Comparison of ENCODE assay signal across 31 cellular contexts in genomic region chr1:71465093-71465492, GRCh38.
"Had no signal": no experiment of that assay in that cellular context is flagged by ENCODE, and none has a peak within 500 bp of the region (broad histone marks: within the 10 kb centered on the region; RNA-seq: fewer than 3 reads in every experiment).

No MANE protein-coding gene starts in this region.

- H3K27ac ChIP-seq: neutrophil, pancreas, prostate gland, right lobe of liver, skin epidermis, spleen, suprapubic skin, testis, tibial artery, transverse colon, upper lobe of right lung, uterus had no signal

- H3K4me1 Mint-ChIP-seq: naive B cell; naive thymus-derived CD8-positive, alpha-beta T cell; nephron progenitor cell; neural crest cell; stimulated activated effector memory CD8-positive, alpha-beta T cell treated with anti-CD3 and anti-CD28 coated beads, Interleukin-12 subunit alpha, Interleukin-12 subunit beta, amount 100 ng/mL, for 72 hours; stimulated activated naive CD8-positive, alpha-beta T cell treated with anti-CD3 and anti-CD28 coated beads, Interleukin-15, amount 100 ng/mL, for 72 hours had no signal

- H3K27ac Mint-ChIP-seq: naive B cell; naive thymus-derived CD8-positive, alpha-beta T cell; natural killer cell treated with Interleukin-12 subunit alpha and Interleukin-12 subunit beta and Interleukin-15 and Interleukin-18, amount 100 ng/mL, for 72 hours; nephron progenitor cell; stimulated activated effector memory CD8-positive, alpha-beta T cell treated with anti-CD3 and anti-CD28 coated beads, Interleukin-12 subunit alpha, Interleukin-12 subunit beta, amount 100 ng/mL, for 72 hours; stimulated activated naive CD8-positive, alpha-beta T cell treated with anti-CD3 and anti-CD28 coated beads, Interleukin-15, amount 100 ng/mL, for 72 hours; type B pancreatic cell had no signal

- ATAC-seq: naive thymus-derived CD8-positive, alpha-beta T cell; natural killer cell treated with Interleukin-12 subunit alpha and Interleukin-12 subunit beta and Interleukin-15 and Interleukin-18, amount 100 ng/mL, for 72 hours; pancreas; right cardiac atrium; right lobe of liver; stimulated activated effector memory CD8-positive, alpha-beta T cell treated with anti-CD3 and anti-CD28 coated beads, Interleukin-12 subunit alpha, Interleukin-12 subunit beta, amount 100 ng/mL, for 72 hours; stimulated activated naive CD8-positive, alpha-beta T cell treated with anti-CD3 and anti-CD28 coated beads, Interleukin-15, amount 100 ng/mL, for 72 hours; stimulated activated naive CD8-positive, alpha-beta T cell treated with anti-CD3 and anti-CD28 coated beads, Interleukin-15, Interleukin-2, amounts not matched to agents 100 U/mL and 50 U/mL, for 24 hours; upper lobe of right lung had no signal

- H3K4me3 Mint-ChIP-seq: naive B cell; naive thymus-derived CD8-positive, alpha-beta T cell; natural killer cell treated with Interleukin-12 subunit alpha and Interleukin-12 subunit beta and Interleukin-15 and Interleukin-18, amount 100 ng/mL, for 72 hours; nephron progenitor cell; neural crest cell; stimulated activated effector memory CD8-positive, alpha-beta T cell treated with anti-CD3 and anti-CD28 coated beads, Interleukin-12 subunit alpha, Interleukin-12 subunit beta, amount 100 ng/mL, for 72 hours; stimulated activated naive CD8-positive, alpha-beta T cell treated with anti-CD3 and anti-CD28 coated beads, Interleukin-15, amount 100 ng/mL, for 72 hours; type B pancreatic cell had no signal

- H3K9me3 ChIP-seq: neutrophil, pancreas, prostate gland, right lobe of liver, spleen, suprapubic skin, testis, tibial artery, transverse colon, upper lobe of right lung, uterus had no signal

- H3K27me3 Mint-ChIP-seq: naive B cell; naive thymus-derived CD8-positive, alpha-beta T cell; natural killer cell treated with Interleukin-12 subunit alpha and Interleukin-12 subunit beta and Interleukin-15 and Interleukin-18, amount 100 ng/mL, for 72 hours; stimulated activated naive CD8-positive, alpha-beta T cell treated with anti-CD3 and anti-CD28 coated beads, Interleukin-15, amount 100 ng/mL, for 72 hours; type B pancreatic cell had no signal

- H3K36me3 ChIP-seq: neutrophil, pancreas, prostate gland, right lobe of liver, spleen, suprapubic skin, tibial artery, transverse colon, upper lobe of right lung, uterus had no signal

- H3K27me3 ChIP-seq: neutrophil, pancreas, right lobe of liver, spleen, suprapubic skin, testis, tibial artery, transverse colon, upper lobe of right lung, uterus had no signal

- H3K4me1 ChIP-seq: pancreas, prostate gland, right lobe of liver, spleen, transverse colon, upper lobe of right lung, uterus had no signal

- H3K4me3 ChIP-seq: pancreas, prostate gland, right lobe of liver, skin epidermis, smooth muscle cell, spleen, suprapubic skin, testis, tibial artery, transverse colon, upper lobe of right lung, uterus had no signal

- H3K9me3 Mint-ChIP-seq: nephron progenitor cell, neural crest cell, type B pancreatic cell had no signal

- DNase-seq: naive B cell; naive thymus-derived CD8-positive, alpha-beta T cell; nephron progenitor cell; nucleus accumbens; pancreas; retina; right cardiac atrium; right lobe of liver; spleen; stimulated activated CD4-positive, alpha-beta T cell treated with anti-CD3 and anti-CD28 coated beads, Interleukin-12 subunit alpha, Interleukin-12 subunit beta, amount 100 ng/mL, for 4 hours; stimulated activated CD4-positive, alpha-beta T cell treated with anti-CD3 and anti-CD28 coated beads, Interleukin-2, amount 100 ng/mL, for 24 hours; stimulated activated CD4-positive, alpha-beta T cell treated with anti-CD3 and anti-CD28 coated beads, Interleukin-2, amount 100 ng/mL, for 48 hours; stimulated activated CD4-positive, alpha-beta T cell treated with anti-CD3 and anti-CD28 coated beads, Interleukin-4, amount 100 ng/mL, for 24 hours; stimulated activated naive CD4-positive, alpha-beta T cell; stimulated activated naive CD8-positive, alpha-beta T cell treated with anti-CD3 and anti-CD28 coated beads, Interleukin-15, amount 100 ng/mL, for 72 hours; stimulated activated naive CD8-positive, alpha-beta T cell treated with anti-CD3 and anti-CD28 coated beads, Interleukin-15, Interleukin-2, amounts not matched to agents 100 U/mL and 50 U/mL, for 24 hours; substantia nigra; testis; tibial artery; transverse colon; upper lobe of right lung; uterus had no signal

- H3K36me3 Mint-ChIP-seq: naive B cell; naive thymus-derived CD8-positive, alpha-beta T cell; natural killer cell treated with Interleukin-12 subunit alpha and Interleukin-12 subunit beta and Interleukin-15 and Interleukin-18, amount 100 ng/mL, for 72 hours; stimulated activated effector memory CD8-positive, alpha-beta T cell treated with anti-CD3 and anti-CD28 coated beads, Interleukin-12 subunit alpha, Interleukin-12 subunit beta, amount 100 ng/mL, for 72 hours; type B pancreatic cell had no signal

- H3K4me2 ChIP-seq: smooth muscle cell had no signal
